Comparison of ENCODE assay signal across 10 cellular contexts in genomic region chr10:60048146-60048545, GRCh38.
A peak's percentile ranks its signal among the peaks of the same experiment; 100 is the strongest.
DNase-seq lines count a peak whose midpoint lies in the region; ATAC-seq and TF ChIP-seq lines count a peak whose summit lies in the region.
"Had no signal": no experiment of that assay in that cellular context is flagged by ENCODE, and none has a peak within 500 bp of the region (broad histone marks: within the 10 kb centered on the region; RNA-seq: fewer than 3 reads in every experiment).

No MANE protein-coding gene starts in this region.

- H3F3A ChIP-seq in smooth muscle cell (ENCODE audit: low read depth) = peaks cover 7% of the 10 kb centered on the region

- H3K27ac ChIP-seq in foreskin keratinocyte (no peak overlapping the region), smooth muscle cell (ENCODE audit: low read depth) (no peak overlapping the region)
- H3K27ac ChIP-seq: BLaER1 treated with 17β-estradiol and CSF1 and Interleukin-3, amounts not matched to agents 10 nM and 100 nM had no signal

- ATAC-seq in foreskin keratinocyte (peak; percentile 62), GM19452 (IDR thresholded peaks at IDR 0.05; ENCODE audit: unreplicated experiment) (no peak)

- no peaks in the 10 kb centered on the region for H4K20me1 ChIP-seq in smooth muscle cell (ENCODE audit: low read depth)
- H4K20me1 ChIP-seq: BLaER1 treated with 17β-estradiol and CSF1 and Interleukin-3, amounts not matched to agents 10 nM and 100 nM had no signal

- no peak overlapping the region for H2AFZ ChIP-seq in smooth muscle cell (ENCODE audit: low read depth)

- peak; percentile 37 for DNase-seq in NCI-H146 (lab: John Stamatoyannopoulos, UW)
- DNase-seq in NCI-H146 treated with DMSO at 0.1 percent for 48 hours (lab: John Stamatoyannopoulos, UW; ENCODE audit: unreplicated experiment) = no peak
- peak; percentile 35 for DNase-seq in RKO (ENCODE audit: low spot score)
- peak; percentile 15 to 39 for DNase-seq in foreskin keratinocyte
- DNase-seq in smooth muscle cell (lab: John Stamatoyannopoulos, UW; ENCODE audit: unreplicated experiment) = no peak
- DNase-seq in pons (ENCODE audit: low spot score) = no peak
- DNase-seq in activated CD4-positive, alpha-beta T cell treated with anti-CD3 and anti-CD28 coated beads for 48 hours = no peak
- DNase-seq: activated CD4-positive, alpha-beta T cell treated with anti-CD3 and anti-CD28 coated beads for 1 hour had no signal

- H3K4me2 ChIP-seq in smooth muscle cell = no peak overlapping the region
- H3K4me2 ChIP-seq: BLaER1 treated with 17β-estradiol and CSF1 and Interleukin-3, amounts not matched to agents 10 nM and 100 nM had no signal

- H3K4me3 ChIP-seq in smooth muscle cell = no peak overlapping the region
- H3K4me3 ChIP-seq: BLaER1 treated with 17β-estradiol and CSF1 and Interleukin-3, amounts not matched to agents 10 nM and 100 nM had no signal

- TF ChIP-seq CTCF in foreskin keratinocyte (conservative IDR thresholded peaks at IDR 0.05) = peak; percentile 69
- TF ChIP-seq CTCF in smooth muscle cell (IDR thresholded peaks at IDR 0.05; ENCODE audit: borderline replicate concordance, insufficient read depth, poor library complexity, severe bottlenecking) = peak; percentile 10

- no peaks in the 10 kb centered on the region for H3K79me2 ChIP-seq in smooth muscle cell (ENCODE audit: low read depth)

- H3K9me3 ChIP-seq in smooth muscle cell (replicated peaks; ENCODE audit: low read depth) = no peaks in the 10 kb centered on the region
- H3K9me3 ChIP-seq: BLaER1 treated with 17β-estradiol and CSF1 and Interleukin-3, amounts not matched to agents 10 nM and 100 nM had no signal

- H3K27me3 ChIP-seq in foreskin keratinocyte = no peaks in the 10 kb centered on the region
- no peaks in the 10 kb centered on the region for H3K27me3 ChIP-seq in smooth muscle cell (ENCODE audit: low read depth)
- H3K27me3 ChIP-seq: BLaER1 treated with 17β-estradiol and CSF1 and Interleukin-3, amounts not matched to agents 10 nM and 100 nM had no signal

- no peaks in the 10 kb centered on the region for H3K36me3 ChIP-seq in smooth muscle cell (ENCODE audit: low read depth)
- H3K36me3 ChIP-seq: BLaER1 treated with 17β-estradiol and CSF1 and Interleukin-3, amounts not matched to agents 10 nM and 100 nM had no signal

- no peak overlapping the region for H3K9ac ChIP-seq in smooth muscle cell (ENCODE audit: low read depth)
- H3K9ac ChIP-seq: BLaER1 treated with 17β-estradiol and CSF1 and Interleukin-3, amounts not matched to agents 10 nM and 100 nM had no signal

- peaks cover 4% of the 10 kb centered on the region for H3K4me1 ChIP-seq in foreskin keratinocyte
- H3K4me1 ChIP-seq in smooth muscle cell (ENCODE audit: low read depth) = peaks cover 8% of the 10 kb centered on the region
- H3K4me1 ChIP-seq: BLaER1 treated with 17β-estradiol and CSF1 and Interleukin-3, amounts not matched to agents 10 nM and 100 nM had no signal

Comparison
In these comparisons a context has a peak if more than half of its experiments do, and no peak if none do; other contexts are left out.
1. DNase-seq: peak in NCI-H146 (single experiment), RKO (single experiment) and foreskin keratinocyte (2 of 2); none in NCI-H146 treated with DMSO at 0.1 percent for 48 hours (single experiment), smooth muscle cell (single experiment), pons (single experiment) and activated CD4-positive, alpha-beta T cell treated with anti-CD3 and anti-CD28 coated beads for 48 hours (single experiment).